ENCODE assay signal across 1 cellular context in genomic region chr5:141040763-141041426, GRCh38.
TF ChIP-seq lines count a peak whose summit lies in the region.

No MANE protein-coding gene starts in this region.

TF ChIP-seq in SK-N-SH, 30 proteins besides CTCF, POLR2A, EP300 and RAD21 (continued from another document):
- TF ChIP-seq USF2 (IDR thresholded peaks at IDR 0.05; ENCODE audit: borderline replicate concordance, low read depth, low read length) (peak; percentile 70), RXRA (IDR thresholded peaks at IDR 0.05; ENCODE audit: borderline replicate concordance, low read depth) (no peak), SMC3 (IDR thresholded peaks at IDR 0.05; ENCODE audit: low read depth, low read length) (peak; percentile 98), MEF2A (IDR thresholded peaks at IDR 0.05; ENCODE audit: borderline replicate concordance, low read depth) (no peak), REST (IDR thresholded peaks at IDR 0.05; ENCODE audit: low read depth, low read length) (peak; percentile 100), JUND (IDR thresholded peaks at IDR 0.05) (no peak), RCOR1 (IDR thresholded peaks at IDR 0.05; ENCODE audit: low read length) (peak; percentile 48; the same call in 1 of the 2 replicates), IRF3 (IDR thresholded peaks at IDR 0.05; ENCODE audit: low read depth, low read length) (peak; percentile 4; the same call in 1 of the 2 replicates), EZH2phosphoT487 (IDR thresholded peaks at IDR 0.05; ENCODE audit: borderline replicate concordance, low read depth) (no peak), RFX5 (IDR thresholded peaks at IDR 0.05; ENCODE audit: low read length) (peak; percentile 60; the same call in 1 of the 2 replicates), ZBTB33 (IDR thresholded peaks at IDR 0.05; ENCODE audit: borderline replicate concordance, low read depth) (no peak), CHD2 (IDR thresholded peaks at IDR 0.05; ENCODE audit: low read length, partially characterized antibody) (no peak), SIN3A (IDR thresholded peaks at IDR 0.05; ENCODE audit: borderline replicate concordance, low read depth, low read length) (no peak), FOXM1 (IDR thresholded peaks at IDR 0.05; ENCODE audit: low read depth) (no peak), NRF1 (IDR thresholded peaks at IDR 0.05; ENCODE audit: low read depth, low read length) (no peak), GATA2 (CRISPR knock-in tag; IDR thresholded peaks at IDR 0.05) (no peak), TAF1 (IDR thresholded peaks at IDR 0.05; ENCODE audit: borderline replicate concordance, low read depth, low read length) (peak; percentile 55; the same call in 1 of the 2 replicates), NFIC (IDR thresholded peaks at IDR 0.05; ENCODE audit: borderline replicate concordance) (no peak), FOSL2 (IDR thresholded peaks at IDR 0.05; ENCODE audit: borderline replicate concordance, low read depth) (no peak), GABPA (IDR thresholded peaks at IDR 0.05; ENCODE audit: low read depth) (peak; percentile 68), TCF12 (IDR thresholded peaks at IDR 0.05) (no peak)
